In genomic region chr22:16695261-16695660, GRCh38 we compare ENCODE assay signal across 26 cellular contexts.
"Had no signal": no experiment of that assay in that cellular context is flagged by ENCODE, and none has a peak within 500 bp of the region (broad histone marks: within the 10 kb centered on the region; RNA-seq: fewer than 3 reads in every experiment).

No MANE protein-coding gene starts in this region.

- ATAC-seq: stimulated activated effector memory CD8-positive, alpha-beta T cell treated with anti-CD3 and anti-CD28 coated beads, Interleukin-12 subunit alpha, Interleukin-12 subunit beta, amount 100 ng/mL, for 72 hours; stimulated activated memory B cell treated with anti-CD40 and anti-IgM and Interleukin-4, amounts not matched to agents 10 μg/mL and 1 μg/mL and 100 μg/mL, for 72 hours; stimulated activated naive B cell treated with anti-CD40 and anti-IgM and Interleukin-4, amounts not matched to agents 10 μg/mL and 1 μg/mL and 100 μg/mL, for 72 hours; stimulated activated naive CD8-positive, alpha-beta T cell treated with anti-CD3 and anti-CD28 coated beads, Interleukin-15, amount 100 ng/mL, for 72 hours; stimulated activated naive CD8-positive, alpha-beta T cell treated with anti-CD3 and anti-CD28 coated beads, Interleukin-15, Interleukin-2, amounts not matched to agents 100 U/mL and 50 U/mL, for 24 hours; upper lobe of right lung had no signal

- DNase-seq: stimulated activated CD4-positive, alpha-beta T cell treated with anti-CD3 and anti-CD28 coated beads, Interleukin-2, amount 100 ng/mL, for 48 hours; stimulated activated CD4-positive, alpha-beta T cell treated with anti-CD3 and anti-CD28 coated beads, Interleukin-4, amount 100 ng/mL, for 1 hour; stimulated activated CD4-positive, alpha-beta T cell treated with anti-CD3 and anti-CD28 coated beads, Interleukin-4, amount 100 ng/mL, for 24 hours; stimulated activated CD4-positive, alpha-beta T cell treated with anti-CD3 and anti-CD28 coated beads, Interleukin-4, amount 100 ng/mL, for 4 hours; stimulated activated CD8-positive, alpha-beta memory T cell treated with anti-CD3 and anti-CD28 coated beads, Interleukin-4, amount 100 ng/mL, for 48 hours; stimulated activated naive B cell treated with anti-CD40 and anti-IgM and Interleukin-4, amounts not matched to agents 10 μg/mL and 1 μg/mL and 100 μg/mL, for 72 hours; stimulated activated naive CD4-positive, alpha-beta T cell; stimulated activated naive CD4-positive, alpha-beta T cell treated with Interleukin-2 at 50 U/mL for 16 hours; stimulated activated naive CD8-positive, alpha-beta T cell treated with anti-CD3 and anti-CD28 coated beads, Interleukin-15, amount 100 ng/mL, for 72 hours; stimulated activated naive CD8-positive, alpha-beta T cell treated with anti-CD3 and anti-CD28 coated beads, Interleukin-15, Interleukin-2, amounts not matched to agents 100 U/mL and 50 U/mL, for 24 hours; stomach; substantia nigra; testis; thyroid gland; tibial artery; transverse colon; trophoblast cell; upper lobe of right lung; uterus had no signal

- H3K27ac ChIP-seq: stomach, suprapubic skin, testis, thoracic aorta, thyroid gland, tibial artery, tibial nerve, transverse colon, upper lobe of left lung, upper lobe of right lung, uterus, vagina had no signal

- H3K27me3 ChIP-seq: stomach, suprapubic skin, testis, thyroid gland, tibial artery, tibial nerve, transverse colon, upper lobe of left lung, upper lobe of right lung, uterus, vagina had no signal

- H3K4me1 ChIP-seq: stomach, suprapubic skin, testis, thyroid gland, tibial artery, tibial nerve, transverse colon, upper lobe of left lung, upper lobe of right lung, uterus, vagina had no signal

- H3K36me3 ChIP-seq: stomach, suprapubic skin, thoracic aorta, thyroid gland, tibial artery, tibial nerve, transverse colon, upper lobe of left lung, upper lobe of right lung, uterus, vagina had no signal

- H3K4me3 ChIP-seq: stomach, suprapubic skin, testis, thoracic aorta, thyroid gland, tibial artery, tibial nerve, transverse colon, upper lobe of left lung, upper lobe of right lung, uterus, vagina had no signal

- H3K9me3 ChIP-seq: suprapubic skin, testis, thoracic aorta, thyroid gland, tibial artery, transverse colon, upper lobe of left lung, upper lobe of right lung, uterus, vagina had no signal
